In genomic region chr3:184275961-184276910, GRCh38 we compare ENCODE assay signal across 11 cellular contexts. TPM values are rescaled to one million over a fixed set of nuclear protein-coding genes. Genes with fewer than 3 reads are reported as not detected.
DNase-seq lines count a peak whose midpoint lies in the region; ATAC-seq and TF ChIP-seq lines count a peak whose summit lies in the region.
"Had no signal": no experiment of that assay in that cellular context is flagged by ENCODE, and none has a peak within 500 bp of the region (broad histone marks: within the 10 kb centered on the region; RNA-seq: fewer than 3 reads in every experiment).

ECE2 (plus strand) TSS chr3:184276022; CDS start chr3:184276154, 132 bp downstream.

- no peak for TF ChIP-seq POLR2A in tibial nerve (IDR thresholded peaks at IDR 0.05)
- TF ChIP-seq POLR2A in prostate gland (IDR thresholded peaks at IDR 0.05): no peak

- TF ChIP-seq EP300 in tibial nerve (IDR thresholded peaks at IDR 0.05): no peak

- H3K36me3 ChIP-seq in iPS-20b (ENCODE audit: insufficient read depth, low read depth, low read length) (no peaks in the 10 kb centered on the region), tibial nerve (no peaks in the 10 kb centered on the region), prostate gland (no peaks in the 10 kb centered on the region)

- no peak for DNase-seq in activated naive CD8-positive, alpha-beta T cell treated with anti-CD3 and anti-CD28 coated beads, Interleukin-2, amount 50 U/mL, for 24 hours
- DNase-seq in astrocyte of the hippocampus (ENCODE audit: low read depth, low spot score) (peak; percentile 64), tibial nerve (ENCODE audit: low spot score in 2 of 2) (no peak), prostate gland (ENCODE audit: low spot score) (no peak), GM20000 (ENCODE audit: low spot score) (no peak)
- DNase-seq: MM.1S, NCI-H226 had no signal

- peaks cover 23% of the 10 kb centered on the region for H3K27me3 Mint-ChIP-seq in activated naive CD8-positive, alpha-beta T cell
- peaks cover 42% of the 10 kb centered on the region for H3K27me3 Mint-ChIP-seq in activated naive CD8-positive, alpha-beta T cell treated with anti-CD3 and anti-CD28 coated beads, Interleukin-2, amount 50 U/mL, for 24 hours

- no peak within 1 kb of the TSS for H3K27ac Mint-ChIP-seq in activated naive CD8-positive, alpha-beta T cell
- H3K27ac Mint-ChIP-seq in activated naive CD8-positive, alpha-beta T cell treated with anti-CD3 and anti-CD28 coated beads, Interleukin-2, amount 50 U/mL, for 24 hours: no peak within 1 kb of the TSS

- peaks cover 8% of the 10 kb centered on the region for H3K4me1 Mint-ChIP-seq in activated naive CD8-positive, alpha-beta T cell (ENCODE audit: low read depth)
- no peaks in the 10 kb centered on the region for H3K4me1 Mint-ChIP-seq in activated naive CD8-positive, alpha-beta T cell treated with anti-CD3 and anti-CD28 coated beads, Interleukin-2, amount 50 U/mL, for 24 hours

- WGBS in tibial nerve, 2 donors: 10 to 16% methylated on average over 29 to 32 of the region's 65 CpGs
- WGBS in prostate gland: 13% methylated on average over 43 of the region's 65 CpGs

- peak within 1 kb of the TSS; percentile 46 for H3K4me3 Mint-ChIP-seq in activated naive CD8-positive, alpha-beta T cell
- no peak within 1 kb of the TSS for H3K4me3 Mint-ChIP-seq in activated naive CD8-positive, alpha-beta T cell treated with anti-CD3 and anti-CD28 coated beads, Interleukin-2, amount 50 U/mL, for 24 hours

- TF ChIP-seq CTCF in tibial nerve (IDR thresholded peaks at IDR 0.05): no peak
- TF ChIP-seq CTCF in prostate gland (IDR thresholded peaks at IDR 0.05): no peak
- no peak for TF ChIP-seq CTCF in GM20000 (IDR thresholded peaks at IDR 0.05; ENCODE audit: extremely low read depth, missing control alignments)

- no peaks in the 10 kb centered on the region for H3K9me3 ChIP-seq in iPS-20b (ENCODE audit: insufficient read depth, low read depth, low read length)
- H3K9me3 ChIP-seq in tibial nerve: peaks cover 0 to 6% (median 0%) of the 10 kb centered on the region in 4 donors
- no peaks in the 10 kb centered on the region for H3K9me3 ChIP-seq in prostate gland

- no peaks in the 10 kb centered on the region for H3K4me1 ChIP-seq in iPS-20b (ENCODE audit: insufficient read depth, low read length)
- H3K4me1 ChIP-seq in tibial nerve: peaks cover 0 to 4% (median 0%) of the 10 kb centered on the region in 4 donors
- no peaks in the 10 kb centered on the region for H3K4me1 ChIP-seq in prostate gland (replicated peaks)

- H3K27ac ChIP-seq in iPS-20b (ENCODE audit: low read length): no peak within 1 kb of the TSS
- peak within 1 kb of the TSS; percentile 72 for H3K27ac ChIP-seq in temporal lobe (ENCODE audit: low read depth, low read length)
- H3K27ac ChIP-seq in tibial nerve: no peak within 1 kb of the TSS
- no peak within 1 kb of the TSS for H3K27ac ChIP-seq in prostate gland
- H3K27ac ChIP-seq: skin epidermis had no signal

- H3K4me3 ChIP-seq in iPS-20b (ENCODE audit: low read length) (peak within 1 kb of the TSS; percentile 53; the same call in 1 of the 2 replicates), tibial nerve (no peak within 1 kb of the TSS), prostate gland (peak within 1 kb of the TSS in 1 of 2 donors; percentile 13)
- H3K4me3 ChIP-seq: skin epidermis had no signal

- no peak within 1 kb of the TSS for H3K9ac ChIP-seq in iPS-20b (ENCODE audit: low read depth, low read length)

- ATAC-seq in activated naive CD8-positive, alpha-beta T cell treated with anti-CD3 and anti-CD28 coated beads, Interleukin-2, amount 50 U/mL, for 24 hours: no peak

- intact Hi-C loops in prostate gland (cut with DNase I): no loop called here

- no peaks in the 10 kb centered on the region for H3K9me3 Mint-ChIP-seq in activated naive CD8-positive, alpha-beta T cell (ENCODE audit: low read depth)
- H3K9me3 Mint-ChIP-seq in activated naive CD8-positive, alpha-beta T cell treated with anti-CD3 and anti-CD28 coated beads, Interleukin-2, amount 50 U/mL, for 24 hours: no peaks in the 10 kb centered on the region

- H3K36me3 Mint-ChIP-seq in activated naive CD8-positive, alpha-beta T cell: peaks cover 3% of the 10 kb centered on the region
- no peaks in the 10 kb centered on the region for H3K36me3 Mint-ChIP-seq in activated naive CD8-positive, alpha-beta T cell treated with anti-CD3 and anti-CD28 coated beads, Interleukin-2, amount 50 U/mL, for 24 hours (ENCODE audit: low read depth)

- H3K27me3 ChIP-seq in iPS-20b (ENCODE audit: insufficient read depth, low read length) (peaks cover 63% of the 10 kb centered on the region), tibial nerve (peaks cover 0 to 50% of the 10 kb centered on the region in 2 donors), prostate gland (replicated peaks; ENCODE audit: insufficient read depth) (peaks cover 8% of the 10 kb centered on the region)

RNA-seq across cellular contexts. Expression of gene ECE2, which starts in this region (rescaled TPM):
- total RNA-seq in temporal lobe: 2.7 TPM
- total RNA-seq in tibial nerve: not detected
- under 1 TPM in 1 of 2 donors, not detected in 1; 0.57 TPM for total RNA-seq in prostate gland
